ENCODE assay signal across 17 cellular contexts in genomic region chr5:67289763-67290521, GRCh38.
DNase-seq lines count a peak whose midpoint lies in the region; ATAC-seq, FAIRE-seq and TF ChIP-seq lines count a peak whose summit lies in the region.
"Had no signal": no experiment of that assay in that cellular context is flagged by ENCODE, and none has a peak within 500 bp of the region (broad histone marks: within the 10 kb centered on the region; RNA-seq: fewer than 3 reads in every experiment).

No MANE protein-coding gene starts in this region.

- DNase-seq in IMR-90 = no peak
- DNase-seq in fibroblast of gingiva (ENCODE audit: low read depth) = peak; percentile 49
- peak; percentile 26 for DNase-seq in midbrain (lab: John Stamatoyannopoulos, UW)
- DNase-seq in stromal cell of bone marrow (ENCODE audit: low read depth) = peak; percentile 31
- no peak for DNase-seq in pancreas
- no peak for DNase-seq in NCI-H2029 (lab: John Stamatoyannopoulos, UW)
- no peak for DNase-seq in H4 (ENCODE audit: low spot score)
- DNase-seq: activated CD4-positive, alpha-beta T cell treated with anti-CD3 and anti-CD28 coated beads for 4 hours; activated T-cell treated with anti-CD3 and anti-CD28 coated beads for 4 hours; CD8-positive, alpha-beta memory T cell; effector CD4-positive, alpha-beta T cell; foreskin keratinocyte; NCI-H1694; stimulated activated CD4-positive, alpha-beta T cell treated with anti-CD3 and anti-CD28 coated beads, Interleukin-2, amount 100 ng/mL, for 48 hours; thyroid gland had no signal

- H4K8ac ChIP-seq in IMR-90 (ENCODE audit: low read depth in 2 of 2, low read length in 2 of 2) = peak overlapping the region in 1 of 2 experiments; percentile 40; a peak in 1 of 4 replicates

- FAIRE-seq in pancreas (lab: Jason Lieb, UNC) = no peak

- H3K27me3 ChIP-seq in IMR-90 (ENCODE audit: control insufficient read depth, insufficient read depth, low read length) (no peaks in the 10 kb centered on the region), pancreas (no peaks in the 10 kb centered on the region)
- H3K27me3 ChIP-seq: foreskin keratinocyte, SJSA1, thyroid gland had no signal

- H3K4me1 ChIP-seq in IMR-90 (ENCODE audit: control insufficient read depth, insufficient read depth, low read length) = peaks cover 3% of the 10 kb centered on the region
- no peaks in the 10 kb centered on the region for H3K4me1 ChIP-seq in pancreas
- H3K4me1 ChIP-seq: foreskin keratinocyte had no signal

- peak overlapping the region; percentile 25; the same call in 1 of the 2 replicates for H3K18ac ChIP-seq in IMR-90 (ENCODE audit: low read depth, low read length)

- H4K20me1 ChIP-seq in IMR-90 (ENCODE audit: insufficient read depth, low read length) = no peaks in the 10 kb centered on the region

- H3K27ac ChIP-seq in IMR-90 (ENCODE audit: insufficient read depth, low read length) = no peak overlapping the region
- no peak overlapping the region for H3K27ac ChIP-seq in pancreas
- H3K27ac ChIP-seq: foreskin keratinocyte, SJSA1 had no signal

- H2AFZ ChIP-seq in IMR-90 (replicated peaks; ENCODE audit: low read length, poor library complexity) = no peak overlapping the region

- H2AK9ac ChIP-seq in IMR-90 (replicated peaks; ENCODE audit: low read depth, low read length, poor library complexity) = no peak overlapping the region

- H3K36me3 ChIP-seq in IMR-90 (ENCODE audit: control insufficient read depth, insufficient read depth, low read length) (no peaks in the 10 kb centered on the region), pancreas (no peaks in the 10 kb centered on the region)
- H3K36me3 ChIP-seq: SJSA1, thyroid gland had no signal

- TF ChIP-seq POLR2A in IMR-90 (IDR thresholded peaks at IDR 0.05; ENCODE audit: low read depth, low read length) = no peak

- H2BK20ac ChIP-seq in IMR-90 (ENCODE audit: low read depth, low read length) = no peak overlapping the region

- no TSS peak for BruUV-seq in IMR-90 (replicated peaks; lab: Mats Ljungman, UMichigan)

- H3K14ac ChIP-seq in IMR-90 (replicated peaks; ENCODE audit: low read depth, low read length) = peak overlapping the region; percentile 44; the same call in 1 of the 2 replicates

- POLR2A ChIA-PET in IMR-90 (lab: Charles Lee; ENCODE audit: unreplicated experiment) = no interaction called here

- H3K4me2 ChIP-seq in IMR-90 (ENCODE audit: low read depth, low read length) = no peak overlapping the region; the same call in 1 of the 2 replicates

- no peak overlapping the region for H2BK15ac ChIP-seq in IMR-90 (ENCODE audit: low read depth, low read length)

- peaks cover 4% of the 10 kb centered on the region; the same call in 1 of the 2 replicates for H3K9me1 ChIP-seq in IMR-90 (ENCODE audit: insufficient read depth, low read length)

- no peak for TF ChIP-seq RAD21 in IMR-90 (IDR thresholded peaks at IDR 0.05; ENCODE audit: low read length)

- no peak overlapping the region for H3K56ac ChIP-seq in IMR-90 (ENCODE audit: extremely low read depth, insufficient read depth, low read length)

- no peaks in the 10 kb centered on the region for H3K79me1 ChIP-seq in IMR-90 (ENCODE audit: low read depth in 1 of 2, low read length in 2 of 2)

- H3K9me3 ChIP-seq in IMR-90 (ENCODE audit: control insufficient read depth, insufficient read depth, low read length) (no peaks in the 10 kb centered on the region), pancreas (no peaks in the 10 kb centered on the region)
- H3K9me3 ChIP-seq: SJSA1, thyroid gland had no signal

- H3K9ac ChIP-seq in IMR-90 (ENCODE audit: low read depth, low read length) = no peak overlapping the region

- H3K4me3 ChIP-seq in IMR-90 (ENCODE audit: insufficient read depth, low read depth, low read length) (no peak overlapping the region), pancreas (no peak overlapping the region)
- H3K4me3 ChIP-seq: SJSA1, thyroid gland had no signal

- dilution Hi-C loops in IMR-90 (cut with HindIII; ENCODE audit: low sequenced_read_pairs, unreplicated experiment) = no loop called here

- TF ChIP-seq CTCF in IMR-90 (conservative IDR thresholded peaks at IDR 0.05; ENCODE audit: low read depth, low read length) (no peak), pancreas (IDR thresholded peaks at IDR 0.05) (no peak)

- no peak overlapping the region for H2BK120ac ChIP-seq in IMR-90 (ENCODE audit: low read depth, low read length)

- peak overlapping the region; percentile 38; the same call in 1 of the 2 replicates for H3K23ac ChIP-seq in IMR-90 (ENCODE audit: low read depth, low read length)

- no peak overlapping the region for H4K5ac ChIP-seq in IMR-90 (ENCODE audit: low read depth, low read length)

- 0 out of 2 replicates have a peak overlapping the region, but pooled peaks have one; percentile 45 for H2AK5ac ChIP-seq in IMR-90 (ENCODE audit: low read depth, low read length)

- no peak for ATAC-seq in IMR-90 (ENCODE audit: low read depth)
- ATAC-seq in pancreas = no peak
- ATAC-seq in HG03139 (IDR thresholded peaks at IDR 0.05; ENCODE audit: unreplicated experiment) = no peak
- ATAC-seq: foreskin keratinocyte had no signal

- H2BK5ac ChIP-seq in IMR-90 (ENCODE audit: low read depth, low read length, poor library complexity, severe bottlenecking) = no peak overlapping the region

- H4K91ac ChIP-seq in IMR-90 (ENCODE audit: insufficient read depth, low read depth, low read length) = no peak overlapping the region

- CTCF ChIA-PET in IMR-90 (lab: Yijun Ruan, JAX) = interaction anchor here (0.6 kb wide), 1 partner anchor 27 kb away, joined by 3 read pairs; no protein-coding TSS in a partner anchor

- WGBS in IMR-90 (ENCODE audit: extremely low coverage in 2 of 2, insufficient read length in 1 of 2), 2 experiments = 63% methylated on average over 2 of the region's 4 CpGs; no CpG with 5 or more reads in 1 of the 2 experiments
- WGBS in pancreas, 2 donors = 79 to 88% methylated on average over 4 of the region's 4 CpGs

- H3K4ac ChIP-seq in IMR-90 (ENCODE audit: low read depth, low read length) = peak overlapping the region; percentile 69; the same call in 1 of the 2 replicates

- intact Hi-C loops in IMR-90 (cut with micrococcal nuclease) (no loop called here), pancreas (cut with DNase I) (no loop called here)

- in situ Hi-C loops in IMR-90 (cut with MboI; ENCODE audit: low sequenced_read_pairs) = no loop called here

TF ChIP-seq in IMR-90, 13 proteins besides CTCF, POLR2A, EP300 and RAD21:
- no peak for TF ChIP-seq RFX5 (IDR thresholded peaks at IDR 0.05; ENCODE audit: low read depth, low read length)
- no peak for TF ChIP-seq CEBPB (IDR thresholded peaks at IDR 0.05; ENCODE audit: low read depth, low read length)
- TF ChIP-seq FOS (IDR thresholded peaks at IDR 0.05; ENCODE audit: low read depth, low read length) = no peak

Comparison
In these comparisons a context has a peak if more than half of its experiments do, and no peak if none do; other contexts are left out.
1. DNase-seq: peak in fibroblast of gingiva (single experiment), midbrain (single experiment) and stromal cell of bone marrow (single experiment); none in IMR-90 (single experiment), pancreas (0 of 6), NCI-H2029 (single experiment) and H4 (single experiment).